28 cellular contexts compared by ENCODE assay signal in genomic region chr4:8232748-8233147, GRCh38. TPM values are rescaled to one million over a fixed set of nuclear protein-coding genes. Genes with fewer than 3 reads are reported as not detected.
"Had no signal": no experiment of that assay in that cellular context is flagged by ENCODE, and none has a peak within 500 bp of the region (broad histone marks: within the 10 kb centered on the region; RNA-seq: fewer than 3 reads in every experiment).

No MANE protein-coding gene starts in this region.

- H3K9me3 ChIP-seq: colonic mucosa, esophagus squamous epithelium, gastrocnemius medialis, heart right ventricle, left lung, lower lobe of right lung, mucosa of descending colon had no signal

- H3K4me3 ChIP-seq: colonic mucosa, esophagus squamous epithelium, gastrocnemius medialis, heart right ventricle, left lung, lower lobe of right lung, mucosa of descending colon had no signal

- DNase-seq: colonic mucosa; cortex of kidney; effector CD8-positive, alpha-beta T cell; effector memory CD8-positive, alpha-beta T cell; endodermal cell; erythroblast; esophagus squamous epithelium; foreskin fibroblast; foreskin melanocyte; gastrocnemius medialis; glutamatergic neuron; head of caudate nucleus; heart right ventricle; hippocampal formation; kidney glomerular epithelial cell; left ventricle myocardium superior; lower lobe of right lung; mesenchymal stem cell; naive B cell had no signal

- H3K27ac Mint-ChIP-seq: dendritic cell treated with granulocyte-macrophage colony-stimulating factor and Interleukin-4, amounts not matched to agents 40 ng/mL and 50 ng/mL, for 4 days; effector memory CD8-positive, alpha-beta T cell; endodermal cell; mesothelial cell of epicardium had no signal

- H3K36me3 Mint-ChIP-seq: naive B cell had no signal

- H3K36me3 ChIP-seq: colonic mucosa, gastrocnemius medialis had no signal

- H3K9me3 Mint-ChIP-seq: dendritic cell treated with granulocyte-macrophage colony-stimulating factor and Interleukin-4, amounts not matched to agents 40 ng/mL and 50 ng/mL, for 4 days; effector memory CD8-positive, alpha-beta T cell; endodermal cell; mesothelial cell of epicardium; naive B cell had no signal

- ATAC-seq: effector memory CD8-positive, alpha-beta T cell; esophagus mucosa; gastrocnemius medialis; heart right ventricle; left lung; left ventricle myocardium superior; lower lobe of right lung; mucosa of descending colon had no signal

- H3K4me1 Mint-ChIP-seq: endodermal cell, mesothelial cell of epicardium had no signal

- FAIRE-seq: endometrium, islet of Langerhans, keratinocyte had no signal

- H3K27me3 Mint-ChIP-seq: dendritic cell treated with granulocyte-macrophage colony-stimulating factor and Interleukin-4, amounts not matched to agents 40 ng/mL and 50 ng/mL, for 4 days; effector memory CD8-positive, alpha-beta T cell; naive B cell had no signal

- H3K27me3 ChIP-seq: colonic mucosa, esophagus squamous epithelium, gastrocnemius medialis, heart right ventricle, left lung had no signal

- H3K27ac ChIP-seq: colonic mucosa, epithelial cell of prostate, esophagus squamous epithelium, gastrocnemius medialis, heart right ventricle, left lung, lower lobe of right lung had no signal

- H3K4me3 Mint-ChIP-seq: dendritic cell treated with granulocyte-macrophage colony-stimulating factor and Interleukin-4, amounts not matched to agents 40 ng/mL and 50 ng/mL, for 4 days; effector memory CD8-positive, alpha-beta T cell; endodermal cell; mesothelial cell of epicardium had no signal

RNA-seq across cellular contexts. Expression of gene HTRA3, which starts 36.8 kb away (rescaled TPM):
- polyA plus RNA-seq: keratinocyte had no signal
